11 cellular contexts compared by ENCODE assay signal in genomic region chr6:11343963-11344714, GRCh38.
A peak's percentile ranks its signal among the peaks of the same experiment; 100 is the strongest.
DNase-seq lines count a peak whose midpoint lies in the region; ATAC-seq and TF ChIP-seq lines count a peak whose summit lies in the region.
"Had no signal": no experiment of that assay in that cellular context is flagged by ENCODE, and none has a peak within 500 bp of the region (broad histone marks: within the 10 kb centered on the region; RNA-seq: fewer than 3 reads in every experiment).

No MANE protein-coding gene starts in this region.

- H3K4me2 ChIP-seq in PC-9, result peak overlapping the region; percentile 37

- no peaks in the 10 kb centered on the region for H3K9me3 ChIP-seq in PC-9 (ENCODE audit: insufficient read depth, low read depth)
- H3K9me3 ChIP-seq in A673 (ENCODE audit: low read depth, low read length, poor library complexity, severe bottlenecking), result no peaks in the 10 kb centered on the region
- H3K9me3 ChIP-seq: MG63 had no signal

- intact Hi-C loops in PC-9 (cut with micrococcal nuclease; ENCODE audit: unreplicated experiment) (loop anchor here (1.0 to 5.0 kb wide), 11 partner anchors 26 to 902 kb away; partner anchors contain the start of gene NEDD9), A673 (cut with micrococcal nuclease; ENCODE audit: unreplicated experiment) (no loop called here)

- peaks cover 45% of the 10 kb centered on the region for H3K4me1 ChIP-seq in PC-9 (replicated peaks; ENCODE audit: insufficient read depth)
- H3K4me1 ChIP-seq in A673 (ENCODE audit: insufficient read depth, low read length, poor library complexity, severe bottlenecking), result no peaks in the 10 kb centered on the region

- H3K4me1 Mint-ChIP-seq in immature natural killer cell, result peaks cover 76 to 89% of the 10 kb centered on the region in 2 donors

- no peaks in the 10 kb centered on the region for H3K9me3 Mint-ChIP-seq in immature natural killer cell

- H3K27ac ChIP-seq in PC-9 (peak overlapping the region; percentile 82), A673 (ENCODE audit: low read depth, low read length, poor library complexity, severe bottlenecking) (no peak overlapping the region)

- BruUV-seq in PC-9 (replicated peaks; lab: Mats Ljungman, UMichigan), result TSS peak; percentile 92
- no TSS peak for BruUV-seq in A673 (replicated peaks; lab: Mats Ljungman, UMichigan)

- ATAC-seq in HG03025 (IDR thresholded peaks at IDR 0.05; ENCODE audit: low FRiP score, unreplicated experiment) (no peak), GM19463 (IDR thresholded peaks at IDR 0.05; ENCODE audit: unreplicated experiment) (no peak)
- ATAC-seq: Right ventricle myocardium inferior had no signal

- no peak overlapping the region for H3K4me3 Mint-ChIP-seq in immature natural killer cell

- H3K79me2 ChIP-seq in PC-9 (ENCODE audit: low read depth), result no peaks in the 10 kb centered on the region

- DNase-seq in SIG-M5 treated with dmso at 0.1 percent for 504 hours (lab: John Stamatoyannopoulos, UW; ENCODE audit: unreplicated experiment), result peak; percentile 38
- DNase-seq in SIG-M5 (lab: John Stamatoyannopoulos, UW), result no peak
- peak; percentile 85 to 98 for DNase-seq in PC-9
- DNase-seq in immature natural killer cell, result no peak
- DNase-seq in renal cortical epithelial cell (ENCODE audit: low read depth), result peak; percentile 89
- no peak for DNase-seq in A673 (ENCODE audit: low spot score)
- DNase-seq: MG63, NCI-H524 had no signal

- H3K27ac Mint-ChIP-seq in immature natural killer cell, result peak overlapping the region in 5 of 6 donors; percentile 6 to 51 (median 25)

- no peaks in the 10 kb centered on the region for H3K36me3 ChIP-seq in PC-9 (ENCODE audit: low read depth)
- no peaks in the 10 kb centered on the region for H3K36me3 ChIP-seq in A673 (ENCODE audit: insufficient read depth, low read length, poor library complexity, severe bottlenecking)
- H3K36me3 ChIP-seq: MG63 had no signal

- H2AFZ ChIP-seq in PC-9, result no peak overlapping the region

- H3K4me3 ChIP-seq in PC-9 (no peak overlapping the region), A673 (ENCODE audit: low read depth, low read length, poor library complexity, severe bottlenecking) (no peak overlapping the region)
- H3K4me3 ChIP-seq: MG63 had no signal

- H4K20me1 ChIP-seq in PC-9 (ENCODE audit: insufficient read depth), result no peaks in the 10 kb centered on the region

- CTCF ChIA-PET in PC-9 (lab: Charles Lee), result interaction anchor here (0.6 kb wide), 1 partner anchor 47 kb away, joined by 18 read pairs; no protein-coding TSS in a partner anchor
- CTCF ChIA-PET in A673 (lab: Charles Lee), result no interaction called here

- H3K36me3 Mint-ChIP-seq in immature natural killer cell, result peaks cover 13 to 19% (median 15%) of the 10 kb centered on the region in 3 donors

- H3F3A ChIP-seq in PC-9 (ENCODE audit: insufficient read depth, low read depth), result peaks cover 19% of the 10 kb centered on the region

- H3K9me2 ChIP-seq in PC-9 (ENCODE audit: insufficient read depth), result no peaks in the 10 kb centered on the region

- H3K27me3 ChIP-seq in PC-9 (ENCODE audit: insufficient read depth, low read depth) (no peaks in the 10 kb centered on the region), A673 (replicated peaks; ENCODE audit: insufficient read depth, low read depth, low read length, poor library complexity) (no peaks in the 10 kb centered on the region)
- H3K27me3 ChIP-seq: MG63 had no signal

- H3K27me3 Mint-ChIP-seq in immature natural killer cell (ENCODE audit: low read depth in 3 of 3), result no peaks in the 10 kb centered on the region

- TF ChIP-seq CTCF in PC-9 (conservative IDR thresholded peaks at IDR 0.05) (no peak), A673 (conservative IDR thresholded peaks at IDR 0.05; ENCODE audit: low read depth, low read length) (no peak)

- POLR2A ChIA-PET in PC-9 (lab: Charles Lee; ENCODE audit: unreplicated experiment), result interaction anchor here (0.5 to 1.0 kb wide), 6 partner anchors 46 to 224 kb away, joined by 3 to 11 read pairs (median 4); partner anchors contain the start of gene NEDD9
- POLR2A ChIA-PET in A673 (lab: Charles Lee; ENCODE audit: low non-redundant PET), result no interaction called here

Comparison
In these comparisons a context has a peak if more than half of its experiments do, and no peak if none do; other contexts are left out.
1. DNase-seq: peak in SIG-M5 treated with dmso at 0.1 percent for 504 hours (single experiment), PC-9 (2 of 2) and renal cortical epithelial cell (single experiment); none in SIG-M5 (single experiment), immature natural killer cell (0 of 3) and A673 (single experiment).